12 cellular contexts compared by ENCODE assay signal in the genomic region with DNA sequence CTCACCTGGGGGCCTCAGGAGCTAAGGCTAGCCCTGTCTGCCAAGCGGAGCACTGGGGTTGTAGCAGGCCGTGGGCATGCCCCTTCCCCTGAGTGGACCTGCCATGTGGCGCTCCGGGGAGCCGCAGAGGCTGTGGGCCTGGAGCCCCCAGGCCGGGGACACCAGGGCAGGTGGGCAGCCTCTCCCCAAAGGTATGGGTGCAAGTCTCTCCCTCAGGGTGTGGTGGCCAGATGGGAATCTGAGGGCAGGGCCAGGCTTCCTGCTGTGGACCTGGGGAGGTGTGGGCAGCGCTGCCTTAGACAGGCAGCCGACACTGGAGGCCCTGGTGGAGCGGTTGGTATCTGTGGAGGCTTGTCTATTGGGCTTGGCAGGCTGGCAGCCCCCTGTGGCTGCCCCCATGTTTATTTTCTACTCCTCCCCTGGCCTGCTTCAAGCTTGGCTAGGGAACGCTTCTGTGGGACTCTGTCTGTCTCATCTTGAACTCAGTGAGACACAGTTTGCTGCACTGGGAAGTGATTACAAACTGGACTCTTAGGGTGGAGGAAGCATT. TPM values are rescaled to one million over a fixed set of nuclear protein-coding genes. Genes with fewer than 3 reads are reported as not detected.
A peak's percentile ranks its signal among the peaks of the same experiment; 100 is the strongest.
DNase-seq lines count a peak whose midpoint lies in the region; ATAC-seq and TF ChIP-seq lines count a peak whose summit lies in the region.
"Had no signal": no experiment of that assay in that cellular context is flagged by ENCODE, and none has a peak within 500 bp of the region (broad histone marks: within the 10 kb centered on the region; RNA-seq: fewer than 3 reads in every experiment).

No MANE protein-coding gene starts in this region.

- H2AFZ ChIP-seq in smooth muscle cell (ENCODE audit: low read depth) = no peak overlapping the region

- no peaks in the 10 kb centered on the region for H3K27me3 ChIP-seq in body of pancreas
- no peaks in the 10 kb centered on the region for H3K27me3 ChIP-seq in lower lobe of right lung (ENCODE audit: low read depth)
- H3K27me3 ChIP-seq in spleen (replicated peaks in 1 of 7) = peaks cover 0 to 16% (median under 1%) of the 10 kb centered on the region in 7 donors
- H3K27me3 ChIP-seq in smooth muscle cell (ENCODE audit: low read depth) = no peaks in the 10 kb centered on the region

- TF ChIP-seq POLR2A in body of pancreas (IDR thresholded peaks at IDR 0.05) (peak in 1 of 3 donors; percentile 11), spleen (IDR thresholded peaks at IDR 0.05) (no peak)

- WGBS in body of pancreas, 2 donors = 25 to 34% methylated on average over 1 to 10 of the region's 10 CpGs
- 77 to 93% (median 87%) methylated on average over 6 to 10 of the region's 10 CpGs for WGBS in spleen, 5 donors
- 97% methylated on average over 10 of the region's 10 CpGs for WGBS in smooth muscle cell (ENCODE audit: low lambda C conversion rate)

- peaks cover 87% of the 10 kb centered on the region for H3K79me2 ChIP-seq in smooth muscle cell (ENCODE audit: low read depth)

- H3K27ac ChIP-seq in body of pancreas (peak overlapping the region; percentile 81 to 92 (median 88)), lower lobe of right lung (peak overlapping the region; percentile 71), spleen (peak overlapping the region in 5 of 8 donors; percentile 11 to 29 (median 26)), smooth muscle cell (ENCODE audit: low read depth) (no peak overlapping the region)

- no peak overlapping the region for H3K4me3 ChIP-seq in body of pancreas
- H3K4me3 ChIP-seq in lower lobe of right lung = peak overlapping the region; percentile 29
- no peak overlapping the region for H3K4me3 ChIP-seq in spleen
- no peak overlapping the region for H3K4me3 ChIP-seq in smooth muscle cell

- DNase-seq in GM20000 (ENCODE audit: low spot score) = peak; percentile 14
- peak in 1 of 4 donors; percentile 29 for DNase-seq in body of pancreas
- no peak for DNase-seq in lower lobe of right lung
- no peak for DNase-seq in spleen
- DNase-seq in stimulated activated naive CD4-positive, alpha-beta T cell treated with Interleukin-2 at 50 U/mL for 16 hours (lab: John Stamatoyannopoulos, UW) = no peak
- no peak for DNase-seq in EL
- DNase-seq in smooth muscle cell (lab: John Stamatoyannopoulos, UW; ENCODE audit: unreplicated experiment) = no peak
- DNase-seq: activated T-cell treated with anti-CD3 and anti-CD28 coated beads, Interleukin-2, amount 50 U/mL, for 48 hours; GF-D8; NCI-H1417; NCI-H82 had no signal

- intact Hi-C loops in body of pancreas (cut with DNase I) = no loop called here
- intact Hi-C loops in lower lobe of right lung (cut with DNase I) = no loop called here
- intact Hi-C loops in spleen (cut with DNase I; ENCODE audit: low total_unique reads) = no loop called here

- TF ChIP-seq CTCF in GM20000 (IDR thresholded peaks at IDR 0.05; ENCODE audit: extremely low read depth, missing control alignments) (no peak), body of pancreas (IDR thresholded peaks at IDR 0.05) (no peak), lower lobe of right lung (IDR thresholded peaks at IDR 0.05) (no peak), spleen (IDR thresholded peaks at IDR 0.05 in 8 of 11, conservative IDR thresholded peaks at IDR 0.05 in 3 of 11) (no peak), smooth muscle cell (IDR thresholded peaks at IDR 0.05; ENCODE audit: borderline replicate concordance, insufficient read depth, poor library complexity, severe bottlenecking) (no peak)

- no peak overlapping the region for H3K4me2 ChIP-seq in smooth muscle cell

- H3K4me1 ChIP-seq in body of pancreas (peaks cover 59% of the 10 kb centered on the region), lower lobe of right lung (peaks cover 50% of the 10 kb centered on the region), spleen (peaks cover 15 to 61% (median 41%) of the 10 kb centered on the region in 6 donors), smooth muscle cell (ENCODE audit: low read depth) (peaks cover 9% of the 10 kb centered on the region)

- H3K9ac ChIP-seq in smooth muscle cell (ENCODE audit: low read depth) = no peak overlapping the region

- no peaks in the 10 kb centered on the region for H3F3A ChIP-seq in smooth muscle cell (ENCODE audit: low read depth)

- H4K20me1 ChIP-seq in smooth muscle cell (ENCODE audit: low read depth) = peaks cover 94% of the 10 kb centered on the region

- H3K36me3 ChIP-seq in body of pancreas (replicated peaks in 1 of 2; ENCODE audit: insufficient read depth in 1 of 2, low read depth in 2 of 2) (no peaks in the 10 kb centered on the region), lower lobe of right lung (no peaks in the 10 kb centered on the region), spleen (no peaks in the 10 kb centered on the region), smooth muscle cell (ENCODE audit: low read depth) (no peaks in the 10 kb centered on the region)

- no peaks in the 10 kb centered on the region for H3K9me3 ChIP-seq in body of pancreas
- H3K9me3 ChIP-seq in lower lobe of right lung = no peaks in the 10 kb centered on the region
- H3K9me3 ChIP-seq in spleen = no peaks in the 10 kb centered on the region
- no peaks in the 10 kb centered on the region for H3K9me3 ChIP-seq in smooth muscle cell (replicated peaks; ENCODE audit: low read depth)

- ATAC-seq in body of pancreas = no peak
- ATAC-seq in lower lobe of right lung = peak; percentile 1 to 2
- ATAC-seq in HG03196 (IDR thresholded peaks at IDR 0.05; ENCODE audit: unreplicated experiment) = no peak

RNA-seq across cellular contexts. Expression of a gene that starts 5.9 kb away (rescaled TPM):
- total RNA-seq in body of pancreas (10 to 100 TPM in 1 of 2 donors, 1 to 10 TPM in 1; 7.3 to 18.1 TPM), lower lobe of right lung (8.2 TPM), spleen (1 to 10 TPM; 4.0 to 8.4 (median 6.0) TPM), smooth muscle cell (8.6 and 10.0 TPM in 2 replicates)
- polyA plus RNA-seq in spleen (under 1 TPM; 0.28 to 0.67 (median 0.33) TPM), smooth muscle cell (2.1 and 7.5 TPM in 2 replicates)

RNA-seq across cellular contexts. Expression of a gene that starts 36.6 kb away (rescaled TPM):
- total RNA-seq in body of pancreas = 10 to 100 TPM; 10.5 to 13.5 TPM
- 12.3 TPM for total RNA-seq in lower lobe of right lung
- 10 to 100 TPM; 16.9 to 20.9 (median 19.2) TPM for total RNA-seq in spleen
- polyA plus RNA-seq in spleen = 1 to 10 TPM; 3.9 to 8.6 (median 8.2) TPM
- total RNA-seq in smooth muscle cell = 5.2 and 7.7 TPM in 2 replicates
- 3.9 and 9.4 TPM in 2 replicates for polyA plus RNA-seq in smooth muscle cell

Comparison
In these comparisons a context has a peak if more than half of its experiments do, and no peak if none do; other contexts are left out.
1. ATAC-seq: peak in lower lobe of right lung (2 of 2); none in body of pancreas (single experiment) and HG03196 (single experiment).